In the genomic region with DNA sequence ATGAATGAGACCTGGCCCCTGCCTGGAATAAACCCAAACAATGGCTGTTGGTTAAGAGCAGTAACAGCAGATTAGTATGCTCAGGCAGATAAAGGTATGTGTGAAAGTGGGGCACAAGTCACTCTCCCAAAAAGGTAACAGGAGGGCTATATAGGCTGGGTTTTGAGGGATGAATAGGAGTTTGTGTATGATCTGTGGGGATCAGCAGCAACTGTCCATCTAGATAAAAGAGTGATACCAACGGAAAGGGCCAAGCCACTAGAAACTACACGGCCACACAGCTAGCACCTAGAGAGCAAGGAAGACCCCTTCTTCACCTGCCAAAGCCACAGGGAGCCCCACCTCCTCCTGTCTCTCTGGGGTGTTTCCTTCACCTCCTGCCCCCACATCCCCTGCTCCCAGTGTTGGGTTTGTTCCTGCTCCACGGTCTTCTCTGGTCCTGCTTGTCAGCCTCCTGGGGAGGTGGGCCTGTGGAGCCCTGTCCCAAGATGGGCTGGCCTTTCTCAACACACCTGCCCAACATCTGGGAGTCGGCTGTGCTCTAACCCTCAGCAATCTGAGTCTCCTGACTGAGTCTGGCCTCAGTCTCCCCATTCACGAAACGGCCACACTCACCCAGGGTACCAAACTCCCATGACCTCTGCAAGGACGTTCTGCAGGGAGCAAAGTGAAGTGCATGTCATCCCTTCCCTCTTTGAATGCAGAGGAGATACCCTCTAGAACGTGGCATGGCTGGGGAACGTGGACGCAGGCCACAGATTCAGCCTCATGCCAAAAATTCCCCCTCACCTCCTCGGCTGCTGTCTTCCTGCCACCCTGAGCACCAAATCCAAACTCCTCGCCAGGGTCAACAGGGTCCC, we compare ENCODE assay signal across 15 cellular contexts.
DNase-seq lines count a peak whose midpoint lies in the region; ATAC-seq and TF ChIP-seq lines count a peak whose summit lies in the region.
"Had no signal": no experiment of that assay in that cellular context is flagged by ENCODE, and none has a peak within 500 bp of the region (broad histone marks: within the 10 kb centered on the region; RNA-seq: fewer than 3 reads in every experiment).

No MANE protein-coding gene starts in this region.

- DNase-seq in activated naive CD8-positive, alpha-beta T cell treated with anti-CD3 and anti-CD28 coated beads for 36 hours, result no peak
- DNase-seq in natural killer cell (no peak), transverse colon (no peak), cortex of kidney (lab: John Stamatoyannopoulos, UW) (no peak), superior temporal gyrus (ENCODE audit: extremely low spot score) (no peak)
- DNase-seq: activated naive CD8-positive, alpha-beta T cell treated with anti-CD3 and anti-CD28 coated beads, Interleukin-2, amount 10 ng/mL, durations not matched to agents 7 days and 5 days; Karpas-422; NCI-H1436 treated with DMSO at 0.1 percent for 48 hours; NCI-H510A treated with DMSO at 0.1 percent for 48 hours; trophoblast cell had no signal

- no peaks in the 10 kb centered on the region for H3K9me3 Mint-ChIP-seq in activated naive CD8-positive, alpha-beta T cell (ENCODE audit: low read depth)
- no peaks in the 10 kb centered on the region for H3K9me3 Mint-ChIP-seq in activated naive CD8-positive, alpha-beta T cell treated with anti-CD3 and anti-CD28 coated beads for 36 hours
- peaks cover 0 to 5% (median under 1%) of the 10 kb centered on the region in 5 experiments for H3K9me3 Mint-ChIP-seq in brain
- no peaks in the 10 kb centered on the region for H3K9me3 Mint-ChIP-seq in natural killer cell
- H3K9me3 Mint-ChIP-seq: activated naive CD8-positive, alpha-beta T cell treated with anti-CD3 and anti-CD28 coated beads, Interleukin-2, amount 10 ng/mL, durations not matched to agents 7 days and 5 days had no signal

- no peaks in the 10 kb centered on the region for H3K9me3 ChIP-seq in transverse colon

- no peak for TF ChIP-seq EP300 in transverse colon (IDR thresholded peaks at IDR 0.05; ENCODE audit: low read depth)

- H3K27ac Mint-ChIP-seq in activated naive CD8-positive, alpha-beta T cell, result peak overlapping the region; percentile 5
- no peak overlapping the region for H3K27ac Mint-ChIP-seq in activated naive CD8-positive, alpha-beta T cell treated with anti-CD3 and anti-CD28 coated beads for 36 hours
- H3K27ac Mint-ChIP-seq in brain (peak overlapping the region; percentile 52 to 75 (median 70)), natural killer cell (peak overlapping the region; percentile 65 to 96)

- peaks cover 41% of the 10 kb centered on the region for H3K4me1 Mint-ChIP-seq in activated naive CD8-positive, alpha-beta T cell (ENCODE audit: low read depth)
- H3K4me1 Mint-ChIP-seq in activated naive CD8-positive, alpha-beta T cell treated with anti-CD3 and anti-CD28 coated beads for 36 hours, result peaks cover 24% of the 10 kb centered on the region
- H3K4me1 Mint-ChIP-seq in brain (peaks cover 58% of the 10 kb centered on the region), natural killer cell (peaks cover 53 to 90% of the 10 kb centered on the region in 2 donors)

- H3K27me3 Mint-ChIP-seq in activated naive CD8-positive, alpha-beta T cell, result no peaks in the 10 kb centered on the region
- no peaks in the 10 kb centered on the region for H3K27me3 Mint-ChIP-seq in activated naive CD8-positive, alpha-beta T cell treated with anti-CD3 and anti-CD28 coated beads for 36 hours
- H3K27me3 Mint-ChIP-seq in brain (no peaks in the 10 kb centered on the region), natural killer cell (ENCODE audit: low read depth in 2 of 2) (no peaks in the 10 kb centered on the region)
- H3K27me3 Mint-ChIP-seq: activated naive CD8-positive, alpha-beta T cell treated with anti-CD3 and anti-CD28 coated beads, Interleukin-2, amount 10 ng/mL, durations not matched to agents 7 days and 5 days had no signal

- no peak for TF ChIP-seq POLR2A in transverse colon (IDR thresholded peaks at IDR 0.05)

- no peak overlapping the region for H3K4me3 ChIP-seq in transverse colon
- H3K4me3 ChIP-seq: SK-N-MC had no signal

- H3K4me3 Mint-ChIP-seq in activated naive CD8-positive, alpha-beta T cell, result no peak overlapping the region
- no peak overlapping the region for H3K4me3 Mint-ChIP-seq in activated naive CD8-positive, alpha-beta T cell treated with anti-CD3 and anti-CD28 coated beads for 36 hours
- no peak overlapping the region for H3K4me3 Mint-ChIP-seq in brain
- H3K4me3 Mint-ChIP-seq in natural killer cell, result no peak overlapping the region
- H3K4me3 Mint-ChIP-seq: activated naive CD8-positive, alpha-beta T cell treated with anti-CD3 and anti-CD28 coated beads, Interleukin-2, amount 10 ng/mL, durations not matched to agents 7 days and 5 days had no signal

- H3K27me3 ChIP-seq in transverse colon, result no peaks in the 10 kb centered on the region

- intact Hi-C loops in natural killer cell (cut with micrococcal nuclease) (loop anchor here (10.0 kb wide), 1 partner anchor 74 kb away; no protein-coding TSS in a partner anchor), transverse colon (cut with DNase I; ENCODE audit: low total_unique reads) (loop anchor here (5.0 kb wide), 1 partner anchor 37 kb away; no protein-coding TSS in a partner anchor)

- H3K4me1 ChIP-seq in transverse colon, result peaks cover 19 to 53% (median 35%) of the 10 kb centered on the region in 4 donors

- in situ Hi-C loops in transverse colon (cut with MboI; ENCODE audit: low pct_ligation_motif_present in 1 of 4, low pct_unique_long_range_greater_than_20kb in 1 of 4, low sequenced_read_pairs in 3 of 4), result no loop called here

- 93% methylated on average over 10 of the region's 12 CpGs; no CpG with 5 or more reads in 1 of the 2 donors for WGBS in transverse colon (ENCODE audit: low coverage in 1 of 2), 2 donors

- peaks cover 0 to 10% (median 0%) of the 10 kb centered on the region in 4 donors for H3K36me3 ChIP-seq in transverse colon

- TF ChIP-seq CTCF in brain (conservative IDR thresholded peaks at IDR 0.05), result no peak
- TF ChIP-seq CTCF in natural killer cell (IDR thresholded peaks at IDR 0.05), result no peak
- TF ChIP-seq CTCF in transverse colon (IDR thresholded peaks at IDR 0.05), result no peak

- ATAC-seq in natural killer cell (no peak), HG02852 (IDR thresholded peaks at IDR 0.05; ENCODE audit: unreplicated experiment) (no peak)

- H3K27ac ChIP-seq in transverse colon, result peak overlapping the region; percentile 84 to 94 (median 86)
- H3K27ac ChIP-seq: epithelial cell of prostate, SK-N-MC had no signal

- peaks cover 4% of the 10 kb centered on the region for H3K36me3 Mint-ChIP-seq in activated naive CD8-positive, alpha-beta T cell
- H3K36me3 Mint-ChIP-seq in activated naive CD8-positive, alpha-beta T cell treated with anti-CD3 and anti-CD28 coated beads for 36 hours, result peaks cover 39% of the 10 kb centered on the region
- H3K36me3 Mint-ChIP-seq in brain (peaks cover 47% of the 10 kb centered on the region), natural killer cell (no peaks in the 10 kb centered on the region)
